ENCODE assay signal across 2 cellular contexts in genomic region chr2:1887915-1888314, GRCh38.
TF ChIP-seq lines count a peak whose summit lies in the region.

No MANE protein-coding gene starts in this region.

TF ChIP-seq in IMR-90, 13 proteins besides CTCF, POLR2A, EP300 and RAD21 (continued from another document):
- TF ChIP-seq USF2 (IDR thresholded peaks at IDR 0.05; ENCODE audit: low read depth, low read length) (no peak), NFE2L2 (IDR thresholded peaks at IDR 0.05; ENCODE audit: low read depth, low read length) (no peak), RFX5 (IDR thresholded peaks at IDR 0.05; ENCODE audit: low read depth, low read length) (no peak)

TF ChIP-seq in liver, 16 proteins besides CTCF, POLR2A, EP300 and RAD21 (continued from another document):
- TF ChIP-seq ZBTB33 (IDR thresholded peaks at IDR 0.05): no peak
- no peak for TF ChIP-seq FOXA2 (IDR thresholded peaks at IDR 0.05)
- no peak for TF ChIP-seq ATF3 (IDR thresholded peaks at IDR 0.05)
- TF ChIP-seq RXRA (IDR thresholded peaks at IDR 0.05): no peak
- no peak for TF ChIP-seq HNF4A (conservative IDR thresholded peaks at IDR 0.05)
- TF ChIP-seq JUND (IDR thresholded peaks at IDR 0.05): no peak
- TF ChIP-seq FOXA1 (IDR thresholded peaks at IDR 0.05): no peak
- TF ChIP-seq TAF1 (conservative IDR thresholded peaks at IDR 0.05): no peak
